In the genomic region with DNA sequence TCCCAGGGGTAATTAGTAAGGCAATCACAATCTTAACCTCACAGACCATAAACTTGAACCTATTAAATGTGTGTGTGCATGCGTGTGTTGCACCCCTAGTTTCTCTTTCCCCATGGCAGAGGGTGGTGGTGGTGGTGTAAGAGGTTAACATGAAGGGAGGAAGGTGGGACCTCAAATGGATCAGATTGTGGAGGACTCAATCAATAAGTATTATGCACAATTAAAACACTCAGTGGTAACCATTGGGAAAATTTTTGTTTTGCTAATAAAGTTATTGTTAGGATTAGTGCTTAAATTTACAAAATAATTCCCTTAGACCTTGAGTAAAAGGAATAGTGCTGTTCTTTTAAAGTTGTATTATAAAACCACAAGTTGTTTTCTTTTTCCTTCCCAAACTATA, we compare ENCODE assay signal across 20 cellular contexts.
"Had no signal": no experiment of that assay in that cellular context is flagged by ENCODE, and none has a peak within 500 bp of the region (broad histone marks: within the 10 kb centered on the region; RNA-seq: fewer than 3 reads in every experiment).

No MANE protein-coding gene starts in this region.

- H3K4me3 ChIP-seq: hepatocyte, left ventricle myocardium inferior, lung, mucosa of descending colon, ovary, right atrium auricular region, right lobe of liver, smooth muscle cell, tibial nerve, vagina had no signal

- H2AFZ ChIP-seq: hepatocyte had no signal

- H3K4me1 ChIP-seq: left ventricle myocardium inferior, right atrium auricular region, right lobe of liver, tibial nerve, vagina had no signal

- DNase-seq: islet precursor cell; left ventricle myocardium inferior; mesendoderm; mucosa of descending colon; naive thymus-derived CD4-positive, alpha-beta T cell; ovary; right lobe of liver; stimulated activated CD4-positive, alpha-beta T cell treated with anti-CD3 and anti-CD28 coated beads, Interleukin-1b, Interleukin-23, amount 100 ng/mL, for 48 hours; stimulated activated CD4-positive, alpha-beta T cell treated with anti-CD3 and anti-CD28 coated beads, Interleukin-2, amount 100 ng/mL, for 48 hours; stimulated activated CD4-positive, alpha-beta T cell treated with anti-CD3 and anti-CD28 coated beads, Interleukin-4, amount 100 ng/mL, for 4 hours; stimulated activated CD8-positive, alpha-beta memory T cell treated with anti-CD3 and anti-CD28 coated beads, Interleukin-4, amount 100 ng/mL, for 48 hours; stimulated activated naive CD4-positive, alpha-beta T cell treated with Interleukin-2 at 50 U/mL for 16 hours; stimulated activated naive CD8-positive, alpha-beta T cell treated with anti-CD3 and anti-CD28 coated beads, Interleukin-15, amount 100 ng/mL, for 72 hours; substantia nigra had no signal

- H3K9me3 ChIP-seq: left ventricle myocardium inferior, mucosa of descending colon, ovary, right atrium auricular region, right lobe of liver, tibial nerve, vagina had no signal

- H3K36me3 ChIP-seq: left ventricle myocardium inferior, ovary, right atrium auricular region, right lobe of liver, tibial nerve, vagina had no signal

- H3K27ac ChIP-seq: hepatocyte, left ventricle myocardium inferior, ovary, right atrium auricular region, right lobe of liver, tibial nerve, vagina had no signal

- H3K4me2 ChIP-seq: hepatocyte, smooth muscle cell had no signal

- H3K79me2 ChIP-seq: hepatocyte had no signal

- H3K27me3 ChIP-seq: hepatocyte, ovary, right atrium auricular region, tibial nerve, vagina had no signal
